Comparison of ENCODE assay signal across 22 cellular contexts in the genomic region with DNA sequence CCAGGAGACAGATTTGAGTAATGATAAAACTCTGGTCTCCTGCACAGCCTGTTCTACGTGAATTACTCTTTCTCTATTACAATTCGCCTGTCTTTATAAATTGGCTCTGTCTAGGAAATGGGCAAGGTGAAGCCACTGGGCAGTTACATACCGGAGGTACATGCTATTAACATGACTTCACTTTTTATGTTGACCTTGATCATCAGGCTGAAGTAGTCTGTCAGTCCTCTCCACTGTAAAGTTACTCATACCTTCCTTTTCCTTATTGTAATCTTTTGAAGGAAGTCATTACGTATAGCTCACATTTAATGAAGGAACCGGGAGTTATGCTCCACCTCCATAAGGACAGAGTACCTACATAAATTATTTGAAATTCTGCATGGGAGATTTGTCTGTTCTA. TPM values are rescaled to one million over a fixed set of nuclear protein-coding genes. Genes with fewer than 3 reads are reported as not detected.
DNase-seq lines count a peak whose midpoint lies in the region; ATAC-seq and TF ChIP-seq lines count a peak whose summit lies in the region.
"Had no signal": no experiment of that assay in that cellular context is flagged by ENCODE, and none has a peak within 500 bp of the region (broad histone marks: within the 10 kb centered on the region; RNA-seq: fewer than 3 reads in every experiment).

No MANE protein-coding gene starts in this region.

- no peak overlapping the region for H3K4me3 Mint-ChIP-seq in activated naive CD4-positive, alpha-beta T cell treated with anti-CD3 and anti-CD28 coated beads, Interleukin-2, amount 50 U/mL, for 24 hours
- H3K4me3 Mint-ChIP-seq in endodermal cell: no peak overlapping the region
- H3K4me3 Mint-ChIP-seq: CD14-positive monocyte had no signal

- no peak for TF ChIP-seq POLR2A in right lobe of liver (IDR thresholded peaks at IDR 0.05)

- no peak overlapping the region for H3K4me3 ChIP-seq in endodermal cell (ENCODE audit: low read length)
- H3K4me3 ChIP-seq in kidney epithelial cell (ENCODE audit: low read depth, low read length): no peak overlapping the region
- no peak overlapping the region for H3K4me3 ChIP-seq in right lobe of liver

- H3K36me3 ChIP-seq in endodermal cell (ENCODE audit: control insufficient read depth, insufficient read depth, low read length) (peaks cover 15% of the 10 kb centered on the region), kidney epithelial cell (ENCODE audit: control insufficient read depth, insufficient read depth, low read length) (no peaks in the 10 kb centered on the region), right lobe of liver (no peaks in the 10 kb centered on the region)

- no peaks in the 10 kb centered on the region for H3K4me1 Mint-ChIP-seq in activated naive CD4-positive, alpha-beta T cell treated with anti-CD3 and anti-CD28 coated beads, Interleukin-2, amount 50 U/mL, for 24 hours
- H3K4me1 Mint-ChIP-seq in endodermal cell: peaks cover 7% of the 10 kb centered on the region

- 97 to 100% methylated on average over 3 to 5 of the region's 5 CpGs for WGBS in endodermal cell (ENCODE audit: insufficient coverage in 1 of 2, insufficient read length in 1 of 2), 2 experiments
- 76% methylated on average over 5 of the region's 5 CpGs for WGBS in right lobe of liver (ENCODE audit: insufficient coverage, low coverage, low lambda C conversion rate, missing lambda C conversion rate)

- H3K27me3 Mint-ChIP-seq in activated naive CD4-positive, alpha-beta T cell treated with anti-CD3 and anti-CD28 coated beads, Interleukin-2, amount 50 U/mL, for 24 hours: no peaks in the 10 kb centered on the region
- no peaks in the 10 kb centered on the region for H3K27me3 Mint-ChIP-seq in endodermal cell (ENCODE audit: insufficient read depth)

- no peak for ATAC-seq in activated naive CD4-positive, alpha-beta T cell treated with anti-CD3 and anti-CD28 coated beads, Interleukin-2, amount 50 U/mL, for 72 hours
- no peak for ATAC-seq in right lobe of liver
- ATAC-seq: HCT116 had no signal

- H3K9ac ChIP-seq in endodermal cell (ENCODE audit: extremely low read depth, low read length, poor library complexity, severe bottlenecking): no peak overlapping the region

- no peaks in the 10 kb centered on the region for H3K36me3 Mint-ChIP-seq in activated naive CD4-positive, alpha-beta T cell treated with anti-CD3 and anti-CD28 coated beads, Interleukin-2, amount 50 U/mL, for 24 hours
- peaks cover 0 to 4% of the 10 kb centered on the region in 2 donors for H3K36me3 Mint-ChIP-seq in activated naive CD4-positive, alpha-beta T cell treated with anti-CD3 and anti-CD28 coated beads, Interleukin-2, amount 50 U/mL, for 72 hours
- H3K36me3 Mint-ChIP-seq in endodermal cell (ENCODE audit: low read depth): peaks cover 13% of the 10 kb centered on the region
- H3K36me3 Mint-ChIP-seq: CD14-positive monocyte had no signal

- intact Hi-C loops in right lobe of liver (cut with DNase I): no loop called here

- H3K9me3 ChIP-seq in endodermal cell (ENCODE audit: control insufficient read depth, low read length) (no peaks in the 10 kb centered on the region), right lobe of liver (no peaks in the 10 kb centered on the region)

- H3K27ac ChIP-seq in endodermal cell (ENCODE audit: low read depth, low read length) (no peak overlapping the region), right lobe of liver (no peak overlapping the region)
- H3K27ac ChIP-seq: 22Rv1 had no signal

- TF ChIP-seq CTCF in endodermal cell (conservative IDR thresholded peaks at IDR 0.05) (no peak), kidney epithelial cell (IDR thresholded peaks at IDR 0.05; ENCODE audit: insufficient read depth, low read length, poor library complexity, severe bottlenecking) (no peak), right lobe of liver (IDR thresholded peaks at IDR 0.05) (no peak)

- DNase-seq in activated naive CD4-positive, alpha-beta T cell treated with anti-CD3 and anti-CD28 coated beads, Interleukin-2, amount 50 U/mL, for 72 hours (ENCODE audit: low spot score in 2 of 2): no peak
- DNase-seq in endodermal cell (no peak), kidney epithelial cell (ENCODE audit: low read depth) (peak; percentile 31), right lobe of liver (no peak), NCI-H146 treated with DMSO at 0.1 percent for 48 hours (lab: John Stamatoyannopoulos, UW; ENCODE audit: unreplicated experiment) (no peak), ecto neural progenitor cell (ENCODE audit: low spot score) (no peak)
- DNase-seq in stimulated activated CD4-positive, alpha-beta T cell treated with anti-CD3 and anti-CD28 coated beads, Interleukin-12 subunit alpha, Interleukin-12 subunit beta, amount 100 ng/mL, for 4 hours: no peak
- DNase-seq: AML-193, DMS153, GF-D8, NCI-H1092 treated with DMSO at 0.1 percent for 48 hours, NCI-H1694, NCI-H2081 treated with DMSO at 0.1 percent for 48 hours, NCI-H748 treated with DMSO at 0.1 percent for 48 hours, OCI-M1 had no signal

- H3K4me1 ChIP-seq in endodermal cell (ENCODE audit: control insufficient read depth, insufficient read depth, low read length) (no peaks in the 10 kb centered on the region), right lobe of liver (no peaks in the 10 kb centered on the region)

- no peaks in the 10 kb centered on the region for H3K9me3 Mint-ChIP-seq in activated naive CD4-positive, alpha-beta T cell treated with anti-CD3 and anti-CD28 coated beads, Interleukin-2, amount 50 U/mL, for 24 hours
- no peaks in the 10 kb centered on the region for H3K9me3 Mint-ChIP-seq in activated naive CD4-positive, alpha-beta T cell treated with anti-CD3 and anti-CD28 coated beads, Interleukin-2, amount 50 U/mL, for 72 hours
- H3K9me3 Mint-ChIP-seq in endodermal cell: no peaks in the 10 kb centered on the region
- H3K9me3 Mint-ChIP-seq: CD14-positive monocyte had no signal

- H3K27me3 ChIP-seq in endodermal cell (ENCODE audit: control insufficient read depth, insufficient read depth, low read length, poor library complexity, severe bottlenecking) (no peaks in the 10 kb centered on the region), kidney epithelial cell (ENCODE audit: control insufficient read depth, insufficient read depth, low read length) (no peaks in the 10 kb centered on the region), right lobe of liver (no peaks in the 10 kb centered on the region)

- peak overlapping the region; percentile 26 for H3K27ac Mint-ChIP-seq in activated naive CD4-positive, alpha-beta T cell treated with anti-CD3 and anti-CD28 coated beads, Interleukin-2, amount 50 U/mL, for 24 hours
- peak overlapping the region in 1 of 2 donors; percentile 78 for H3K27ac Mint-ChIP-seq in activated naive CD4-positive, alpha-beta T cell treated with anti-CD3 and anti-CD28 coated beads, Interleukin-2, amount 50 U/mL, for 72 hours
- H3K27ac Mint-ChIP-seq in endodermal cell: peak overlapping the region; percentile 23

RNA-seq across cellular contexts. Expression of a gene that starts 19.9 kb away (rescaled TPM):
- 1 to 10 TPM; 2.3 to 4.0 TPM for total RNA-seq in activated naive CD4-positive, alpha-beta T cell treated with anti-CD3 and anti-CD28 coated beads, Interleukin-2, amount 50 U/mL, for 72 hours
- 1 to 10 TPM; 5.4 to 7.1 TPM for total RNA-seq in endodermal cell
- polyA plus RNA-seq in endodermal cell (2013, experiment 1 of 2): 6.2 TPM
- polyA plus RNA-seq in endodermal cell (2013, experiment 2 of 2): 5.6 TPM
- 2.9 and 3.3 TPM in 2 replicates for total RNA-seq in kidney epithelial cell
- total RNA-seq in right lobe of liver: under 1 TPM in 1 of 6 experiments, not detected in 5; 0.55 TPM
- polyA plus RNA-seq: CD14-positive monocyte had no signal

RNA-seq across cellular contexts. Expression of a gene that starts 57.6 kb away (rescaled TPM):
- not detected for total RNA-seq in activated naive CD4-positive, alpha-beta T cell treated with anti-CD3 and anti-CD28 coated beads, Interleukin-2, amount 50 U/mL, for 72 hours
- not detected for total RNA-seq in endodermal cell
- 0.46 TPM for polyA plus RNA-seq in endodermal cell (2013, experiment 1 of 2)
- not detected for polyA plus RNA-seq in endodermal cell (2013, experiment 2 of 2)
- not detected in 2 replicates for total RNA-seq in kidney epithelial cell
- total RNA-seq in right lobe of liver: not detected
- total RNA-seq: LHCN-M2, NCI-H460, RPMI7951 had no signal
- polyA plus RNA-seq: CD14-positive monocyte had no signal
